ENCODE assay signal across 17 cellular contexts in genomic region chr22:24331468-24332440, GRCh38.
A peak's percentile ranks its signal among the peaks of the same experiment; 100 is the strongest.
DNase-seq lines count a peak whose midpoint lies in the region; ATAC-seq and TF ChIP-seq lines count a peak whose summit lies in the region.
"Had no signal": no experiment of that assay in that cellular context is flagged by ENCODE, and none has a peak within 500 bp of the region (broad histone marks: within the 10 kb centered on the region; RNA-seq: fewer than 3 reads in every experiment).

No MANE protein-coding gene starts in this region.

- no peaks in the 10 kb centered on the region for H3K4me1 ChIP-seq in tibial artery
- H3K4me1 ChIP-seq: prostate gland had no signal

- no peak overlapping the region for H3K4me3 Mint-ChIP-seq in type B pancreatic cell
- H3K4me3 Mint-ChIP-seq: stimulated activated naive CD8-positive, alpha-beta T cell treated with anti-CD3 and anti-CD28 coated beads, Interleukin-15, Interleukin-2, amounts not matched to agents 100 ng/mL and 50 ng/mL, for 24 hours; WTC11 had no signal

- no peaks in the 10 kb centered on the region for H3K9me3 ChIP-seq in tibial artery
- H3K9me3 ChIP-seq: prostate gland had no signal

- peaks cover 15% of the 10 kb centered on the region for H3K36me3 Mint-ChIP-seq in type B pancreatic cell

- H3K27ac ChIP-seq in tibial artery, result no peak overlapping the region
- H3K27ac ChIP-seq: hepatocyte, prostate gland had no signal

- H3K27me3 Mint-ChIP-seq in type B pancreatic cell, result no peaks in the 10 kb centered on the region
- H3K27me3 Mint-ChIP-seq: stimulated activated naive CD8-positive, alpha-beta T cell treated with anti-CD3 and anti-CD28 coated beads, Interleukin-15, Interleukin-2, amounts not matched to agents 100 ng/mL and 50 ng/mL, for 24 hours had no signal

- intact Hi-C loops in tibial artery (cut with DNase I; ENCODE audit: low total_unique reads), result no loop called here

- no peaks in the 10 kb centered on the region for H3K9me3 Mint-ChIP-seq in type B pancreatic cell
- H3K9me3 Mint-ChIP-seq: stimulated activated naive CD8-positive, alpha-beta T cell treated with anti-CD3 and anti-CD28 coated beads, Interleukin-15, Interleukin-2, amounts not matched to agents 100 ng/mL and 50 ng/mL, for 24 hours; WTC11 had no signal

- H3K4me3 ChIP-seq in AG10803 (ENCODE audit: low read length) (no peak overlapping the region), tibial artery (no peak overlapping the region)
- H3K4me3 ChIP-seq: hepatocyte, prostate gland had no signal

- TF ChIP-seq CTCF in AG10803 (conservative IDR thresholded peaks at IDR 0.05; ENCODE audit: low read length), result no peak
- TF ChIP-seq CTCF in type B pancreatic cell (conservative IDR thresholded peaks at IDR 0.05), result no peak
- no peak for TF ChIP-seq CTCF in tibial artery (IDR thresholded peaks at IDR 0.05)

- peaks cover 30 to 57% (median 31%) of the 10 kb centered on the region in 3 donors for H3K36me3 ChIP-seq in tibial artery
- H3K36me3 ChIP-seq: prostate gland had no signal

- ATAC-seq in GM19452 (IDR thresholded peaks at IDR 0.05; ENCODE audit: unreplicated experiment), result no peak
- ATAC-seq: WTC11 had no signal

- DNase-seq in AG10803 (ENCODE audit: low read depth) (peak; percentile 27), HS-27A (ENCODE audit: low read depth) (peak; percentile 23), SKM-1 (lab: John Stamatoyannopoulos, UW; ENCODE audit: unreplicated experiment) (peak; percentile 44), globus pallidus (ENCODE audit: low spot score) (peak; percentile 16), type B pancreatic cell (ENCODE audit: extremely low spot score, unreplicated experiment) (no peak), tibial artery (no peak)
- no peak for DNase-seq in stimulated activated CD4-positive, alpha-beta T cell treated with anti-CD3 and anti-CD28 coated beads, Interleukin-4, amount 100 ng/mL, for 4 hours
- DNase-seq: activated naive CD4-positive, alpha-beta T cell treated with Interleukin-2 at 50 U/mL for 16 hours; kidney glomerular epithelial cell; NCI-H187; NCI-H510A; stimulated activated CD4-positive, alpha-beta T cell treated with anti-CD3 and anti-CD28 coated beads, Interleukin-12 subunit alpha, Interleukin-12 subunit beta, amount 100 ng/mL, for 4 hours had no signal

- no peaks in the 10 kb centered on the region for H3K27me3 ChIP-seq in tibial artery
- H3K27me3 ChIP-seq: hepatocyte had no signal

- H3K4me1 Mint-ChIP-seq in type B pancreatic cell (ENCODE audit: unreplicated experiment), result no peaks in the 10 kb centered on the region

- no peak overlapping the region for H3K27ac Mint-ChIP-seq in type B pancreatic cell
- H3K27ac Mint-ChIP-seq: stimulated activated naive CD8-positive, alpha-beta T cell treated with anti-CD3 and anti-CD28 coated beads, Interleukin-15, Interleukin-2, amounts not matched to agents 100 ng/mL and 50 ng/mL, for 24 hours; WTC11 had no signal

Comparison
In these comparisons a context has a peak if more than half of its experiments do, and no peak if none do; other contexts are left out.
1. DNase-seq: peak in AG10803 (single experiment), HS-27A (single experiment), SKM-1 (single experiment) and globus pallidus (single experiment); none in type B pancreatic cell (single experiment), tibial artery (0 of 2) and stimulated activated CD4-positive, alpha-beta T cell treated with anti-CD3 and anti-CD28 coated beads, Interleukin-4, amount 100 ng/mL, for 4 hours (0 of 2).